ENCODE assay signal across 1 cellular context in the genomic region with DNA sequence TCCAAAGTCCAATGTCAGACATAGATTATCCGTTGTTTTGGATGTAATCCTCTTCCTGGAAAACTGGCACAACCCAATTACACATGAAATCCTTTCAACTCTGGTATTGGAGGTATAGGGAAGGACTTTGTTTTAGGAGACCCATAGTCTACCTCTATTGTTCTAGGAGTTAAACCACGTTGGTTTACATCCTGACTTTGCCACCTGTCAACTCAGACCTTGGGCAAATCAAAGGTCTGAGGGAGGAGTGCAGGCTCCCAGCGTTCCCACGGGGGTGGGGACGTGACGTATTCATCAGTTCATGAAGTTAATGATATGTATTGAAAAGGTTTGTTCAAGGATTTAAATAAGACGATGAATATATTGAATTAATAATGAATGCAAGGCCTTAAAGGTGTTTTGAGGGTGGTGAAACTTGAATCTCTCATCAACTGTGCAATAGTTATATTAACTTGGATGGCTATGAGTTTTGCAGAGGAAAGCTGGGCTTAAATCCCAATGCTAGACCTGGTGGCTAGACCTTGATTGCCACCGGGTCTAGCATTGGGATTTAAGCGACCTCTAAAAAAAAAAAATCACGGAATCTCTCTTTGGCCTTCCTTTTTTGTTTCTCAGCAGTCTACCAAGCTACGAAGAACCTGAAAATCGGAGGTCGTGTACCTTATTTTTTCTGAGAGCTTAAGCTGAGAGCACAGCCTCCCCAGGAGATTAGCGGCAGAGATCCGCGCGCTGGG.
TF ChIP-seq lines count a peak whose summit lies in the region.

No MANE protein-coding gene starts in this region.

TF ChIP-seq in HepG2, 621 proteins besides CTCF, POLR2A, EP300 and RAD21 (continued from another document and continues in another):
- TF ChIP-seq, protein P1, sequence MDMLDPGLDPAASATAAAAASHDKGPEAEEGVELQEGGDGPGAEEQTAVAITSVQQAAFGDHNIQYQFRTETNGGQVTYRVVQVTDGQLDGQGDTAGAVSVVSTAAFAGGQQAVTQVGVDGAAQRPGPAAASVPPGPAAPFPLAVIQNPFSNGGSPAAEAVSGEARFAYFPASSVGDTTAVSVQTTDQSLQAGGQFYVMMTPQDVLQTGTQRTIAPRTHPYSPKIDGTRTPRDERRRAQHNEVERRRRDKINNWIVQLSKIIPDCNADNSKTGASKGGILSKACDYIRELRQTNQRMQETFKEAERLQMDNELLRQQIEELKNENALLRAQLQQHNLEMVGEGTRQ (IDR thresholded peaks at IDR 0.05; ENCODE audit: low read depth, low read length), result no peak
- TF ChIP-seq, protein P1 (CRISPR knock-in tag; IDR thresholded peaks at IDR 0.05; ENCODE audit: borderline replicate concordance), result no peak
- TF ChIP-seq ATF1 (CRISPR knock-in tag; IDR thresholded peaks at IDR 0.05) (peak; percentile 24; the same call in 1 of the 2 replicates), HNF4G (IDR thresholded peaks at IDR 0.05; ENCODE audit: borderline replicate concordance, low read depth, low read length) (no peak), HNF4G (CRISPR knock-in tag; IDR thresholded peaks at IDR 0.05; ENCODE audit: borderline replicate concordance, low read depth) (no peak), ZNF652 (CRISPR knock-in tag; IDR thresholded peaks at IDR 0.05; ENCODE audit: borderline replicate concordance, low read depth) (no peak), ZNF207 (IDR thresholded peaks at IDR 0.05; ENCODE audit: borderline replicate concordance) (no peak), GATAD2A (CRISPR knock-in tag; IDR thresholded peaks at IDR 0.05) (no peak), SAP130 (CRISPR knock-in tag; IDR thresholded peaks at IDR 0.05; ENCODE audit: low read depth) (peak; percentile 44), FIP1L1 (IDR thresholded peaks at IDR 0.05; ENCODE audit: borderline replicate concordance, insufficient read depth, low read depth, low read length) (no peak), ZNF891 (CRISPR knock-in tag; IDR thresholded peaks at IDR 0.05) (no peak), ZNF776 (CRISPR knock-in tag; IDR thresholded peaks at IDR 0.05) (no peak), SOX5 (CRISPR knock-in tag; IDR thresholded peaks at IDR 0.05; ENCODE audit: borderline replicate concordance) (peak; percentile 58; the same call in 1 of the 2 replicates), KLF13 (CRISPR knock-in tag; IDR thresholded peaks at IDR 0.05) (no peak), ZNF766 (CRISPR knock-in tag; IDR thresholded peaks at IDR 0.05; ENCODE audit: borderline replicate concordance) (no peak), PHF21A (CRISPR knock-in tag; IDR thresholded peaks at IDR 0.05) (peak; percentile 32; the same call in 1 of the 2 replicates), NFKBIZ (CRISPR knock-in tag; IDR thresholded peaks at IDR 0.05) (no peak), CREM (IDR thresholded peaks at IDR 0.05) (0 out of 2 replicates have a peak, but pooled peaks have one; percentile 19), CREM (CRISPR knock-in tag; IDR thresholded peaks at IDR 0.05) (no peak), KDM5B (CRISPR knock-in tag; IDR thresholded peaks at IDR 0.05; ENCODE audit: borderline replicate concordance) (no peak), ELF3 (CRISPR knock-in tag; IDR thresholded peaks at IDR 0.05) (0 out of 2 replicates have a peak, but pooled peaks have one; percentile 8), GABPB1 (CRISPR knock-in tag; IDR thresholded peaks at IDR 0.05) (no peak), ZBTB20 (CRISPR knock-in tag; IDR thresholded peaks at IDR 0.05; ENCODE audit: borderline replicate concordance, low read depth) (no peak), TSC22D2 (CRISPR knock-in tag; IDR thresholded peaks at IDR 0.05; ENCODE audit: borderline replicate concordance) (no peak), ISX (CRISPR knock-in tag; conservative IDR thresholded peaks at IDR 0.05) (no peak), FOXA3 (CRISPR knock-in tag; IDR thresholded peaks at IDR 0.05) (0 out of 2 replicates have a peak, but pooled peaks have one; percentile 7), ZBTB42 (CRISPR knock-in tag; IDR thresholded peaks at IDR 0.05) (no peak), AFF4 (CRISPR knock-in tag; IDR thresholded peaks at IDR 0.05) (no peak), NFYB (CRISPR knock-in tag; IDR thresholded peaks at IDR 0.05) (no peak), ZMYM2 (CRISPR knock-in tag; IDR thresholded peaks at IDR 0.05) (no peak), NCOR1 (IDR thresholded peaks at IDR 0.05; ENCODE audit: borderline replicate concordance, low read length) (0 out of 2 replicates have a peak, but pooled peaks have one; percentile 37)
- TF ChIP-seq, protein P2, sequence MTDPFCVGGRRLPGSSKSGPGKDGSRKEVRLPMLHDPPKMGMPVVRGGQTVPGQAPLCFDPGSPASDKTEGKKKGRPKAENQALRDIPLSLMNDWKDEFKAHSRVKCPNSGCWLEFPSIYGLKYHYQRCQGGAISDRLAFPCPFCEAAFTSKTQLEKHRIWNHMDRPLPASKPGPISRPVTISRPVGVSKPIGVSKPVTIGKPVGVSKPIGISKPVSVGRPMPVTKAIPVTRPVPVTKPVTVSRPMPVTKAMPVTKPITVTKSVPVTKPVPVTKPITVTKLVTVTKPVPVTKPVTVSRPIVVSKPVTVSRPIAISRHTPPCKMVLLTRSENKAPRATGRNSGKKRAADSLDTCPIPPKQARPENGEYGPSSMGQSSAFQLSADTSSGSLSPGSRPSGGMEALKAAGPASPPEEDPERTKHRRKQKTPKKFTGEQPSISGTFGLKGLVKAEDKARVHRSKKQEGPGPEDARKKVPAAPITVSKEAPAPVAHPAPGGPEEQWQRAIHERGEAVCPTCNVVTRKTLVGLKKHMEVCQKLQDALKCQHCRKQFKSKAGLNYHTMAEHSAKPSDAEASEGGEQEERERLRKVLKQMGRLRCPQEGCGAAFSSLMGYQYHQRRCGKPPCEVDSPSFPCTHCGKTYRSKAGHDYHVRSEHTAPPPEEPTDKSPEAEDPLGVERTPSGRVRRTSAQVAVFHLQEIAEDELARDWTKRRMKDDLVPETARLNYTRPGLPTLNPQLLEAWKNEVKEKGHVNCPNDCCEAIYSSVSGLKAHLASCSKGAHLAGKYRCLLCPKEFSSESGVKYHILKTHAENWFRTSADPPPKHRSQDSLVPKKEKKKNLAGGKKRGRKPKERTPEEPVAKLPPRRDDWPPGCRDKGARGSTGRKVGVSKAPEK (CRISPR knock-in tag; IDR thresholded peaks at IDR 0.05; ENCODE audit: borderline replicate concordance), result no peak
- TF ChIP-seq, protein P3, sequence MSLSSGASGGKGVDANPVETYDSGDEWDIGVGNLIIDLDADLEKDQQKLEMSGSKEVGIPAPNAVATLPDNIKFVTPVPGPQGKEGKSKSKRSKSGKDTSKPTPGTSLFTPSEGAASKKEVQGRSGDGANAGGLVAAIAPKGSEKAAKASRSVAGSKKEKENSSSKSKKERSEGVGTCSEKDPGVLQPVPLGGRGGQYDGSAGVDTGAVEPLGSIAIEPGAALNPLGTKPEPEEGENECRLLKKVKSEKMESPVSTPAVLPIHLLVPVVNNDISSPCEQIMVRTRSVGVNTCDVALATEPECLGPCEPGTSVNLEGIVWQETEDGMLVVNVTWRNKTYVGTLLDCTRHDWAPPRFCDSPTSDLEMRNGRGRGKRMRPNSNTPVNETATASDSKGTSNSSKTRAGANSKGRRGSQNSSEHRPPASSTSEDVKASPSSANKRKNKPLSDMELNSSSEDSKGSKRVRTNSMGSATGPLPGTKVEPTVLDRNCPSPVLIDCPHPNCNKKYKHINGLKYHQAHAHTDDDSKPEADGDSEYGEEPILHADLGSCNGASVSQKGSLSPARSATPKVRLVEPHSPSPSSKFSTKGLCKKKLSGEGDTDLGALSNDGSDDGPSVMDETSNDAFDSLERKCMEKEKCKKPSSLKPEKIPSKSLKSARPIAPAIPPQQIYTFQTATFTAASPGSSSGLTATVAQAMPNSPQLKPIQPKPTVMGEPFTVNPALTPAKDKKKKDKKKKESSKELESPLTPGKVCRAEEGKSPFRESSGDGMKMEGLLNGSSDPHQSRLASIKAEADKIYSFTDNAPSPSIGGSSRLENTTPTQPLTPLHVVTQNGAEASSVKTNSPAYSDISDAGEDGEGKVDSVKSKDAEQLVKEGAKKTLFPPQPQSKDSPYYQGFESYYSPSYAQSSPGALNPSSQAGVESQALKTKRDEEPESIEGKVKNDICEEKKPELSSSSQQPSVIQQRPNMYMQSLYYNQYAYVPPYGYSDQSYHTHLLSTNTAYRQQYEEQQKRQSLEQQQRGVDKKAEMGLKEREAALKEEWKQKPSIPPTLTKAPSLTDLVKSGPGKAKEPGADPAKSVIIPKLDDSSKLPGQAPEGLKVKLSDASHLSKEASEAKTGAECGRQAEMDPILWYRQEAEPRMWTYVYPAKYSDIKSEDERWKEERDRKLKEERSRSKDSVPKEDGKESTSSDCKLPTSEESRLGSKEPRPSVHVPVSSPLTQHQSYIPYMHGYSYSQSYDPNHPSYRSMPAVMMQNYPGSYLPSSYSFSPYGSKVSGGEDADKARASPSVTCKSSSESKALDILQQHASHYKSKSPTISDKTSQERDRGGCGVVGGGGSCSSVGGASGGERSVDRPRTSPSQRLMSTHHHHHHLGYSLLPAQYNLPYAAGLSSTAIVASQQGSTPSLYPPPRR (CRISPR knock-in tag; IDR thresholded peaks at IDR 0.05; ENCODE audit: borderline replicate concordance), result no peak
- TF ChIP-seq, protein P4, sequence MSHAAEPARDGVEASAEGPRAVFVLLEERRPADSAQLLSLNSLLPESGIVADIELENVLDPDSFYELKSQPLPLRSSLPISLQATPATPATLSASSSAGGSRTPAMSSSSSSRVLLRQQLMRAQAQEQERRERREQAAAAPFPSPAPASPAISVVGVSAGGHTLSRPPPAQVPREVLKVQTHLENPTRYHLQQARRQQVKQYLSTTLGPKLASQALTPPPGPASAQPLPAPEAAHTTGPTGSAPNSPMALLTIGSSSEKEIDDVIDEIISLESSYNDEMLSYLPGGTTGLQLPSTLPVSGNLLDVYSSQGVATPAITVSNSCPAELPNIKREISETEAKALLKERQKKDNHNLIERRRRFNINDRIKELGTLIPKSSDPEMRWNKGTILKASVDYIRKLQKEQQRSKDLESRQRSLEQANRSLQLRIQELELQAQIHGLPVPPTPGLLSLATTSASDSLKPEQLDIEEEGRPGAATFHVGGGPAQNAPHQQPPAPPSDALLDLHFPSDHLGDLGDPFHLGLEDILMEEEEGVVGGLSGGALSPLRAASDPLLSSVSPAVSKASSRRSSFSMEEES (CRISPR knock-in tag; IDR thresholded peaks at IDR 0.05), result no peak
- TF ChIP-seq, protein P5, sequence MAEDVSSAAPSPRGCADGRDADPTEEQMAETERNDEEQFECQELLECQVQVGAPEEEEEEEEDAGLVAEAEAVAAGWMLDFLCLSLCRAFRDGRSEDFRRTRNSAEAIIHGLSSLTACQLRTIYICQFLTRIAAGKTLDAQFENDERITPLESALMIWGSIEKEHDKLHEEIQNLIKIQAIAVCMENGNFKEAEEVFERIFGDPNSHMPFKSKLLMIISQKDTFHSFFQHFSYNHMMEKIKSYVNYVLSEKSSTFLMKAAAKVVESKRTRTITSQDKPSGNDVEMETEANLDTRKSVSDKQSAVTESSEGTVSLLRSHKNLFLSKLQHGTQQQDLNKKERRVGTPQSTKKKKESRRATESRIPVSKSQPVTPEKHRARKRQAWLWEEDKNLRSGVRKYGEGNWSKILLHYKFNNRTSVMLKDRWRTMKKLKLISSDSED (CRISPR knock-in tag; IDR thresholded peaks at IDR 0.05), result no peak
